Comparison of ENCODE assay signal across 1 cellular context in the genomic region with DNA sequence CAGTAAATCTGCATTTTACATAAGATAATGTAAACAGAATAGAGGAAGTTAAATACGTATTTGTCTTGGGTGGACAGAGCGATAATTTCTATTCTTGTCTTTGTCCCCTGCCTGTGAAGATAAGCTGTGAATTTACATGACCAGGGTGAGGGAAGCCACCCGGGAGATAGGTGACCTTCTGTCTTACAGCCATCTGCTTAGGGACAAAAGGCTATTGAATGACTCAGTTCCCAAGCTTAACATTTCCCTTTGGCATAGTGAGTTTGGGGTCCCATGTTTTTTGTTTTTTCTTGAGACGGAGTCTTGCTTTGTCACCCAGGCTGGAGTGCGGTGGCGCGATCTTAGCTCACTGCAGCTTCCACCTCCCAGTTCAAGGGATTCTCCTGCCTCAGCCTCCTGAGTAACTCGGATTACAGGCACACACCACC.
TF ChIP-seq lines count a peak whose summit lies in the region.

No MANE protein-coding gene starts in this region.

TF ChIP-seq in K562, 482 proteins besides CTCF, POLR2A, EP300 and RAD21 (continued from another document and continues in another):
- TF ChIP-seq, protein P1, sequence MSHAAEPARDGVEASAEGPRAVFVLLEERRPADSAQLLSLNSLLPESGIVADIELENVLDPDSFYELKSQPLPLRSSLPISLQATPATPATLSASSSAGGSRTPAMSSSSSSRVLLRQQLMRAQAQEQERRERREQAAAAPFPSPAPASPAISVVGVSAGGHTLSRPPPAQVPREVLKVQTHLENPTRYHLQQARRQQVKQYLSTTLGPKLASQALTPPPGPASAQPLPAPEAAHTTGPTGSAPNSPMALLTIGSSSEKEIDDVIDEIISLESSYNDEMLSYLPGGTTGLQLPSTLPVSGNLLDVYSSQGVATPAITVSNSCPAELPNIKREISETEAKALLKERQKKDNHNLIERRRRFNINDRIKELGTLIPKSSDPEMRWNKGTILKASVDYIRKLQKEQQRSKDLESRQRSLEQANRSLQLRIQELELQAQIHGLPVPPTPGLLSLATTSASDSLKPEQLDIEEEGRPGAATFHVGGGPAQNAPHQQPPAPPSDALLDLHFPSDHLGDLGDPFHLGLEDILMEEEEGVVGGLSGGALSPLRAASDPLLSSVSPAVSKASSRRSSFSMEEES (CRISPR knock-in tag; IDR thresholded peaks at IDR 0.05) = no peak
- TF ChIP-seq ZNF217 (CRISPR knock-in tag; IDR thresholded peaks at IDR 0.05) = no peak
- no peak for TF ChIP-seq GATAD2B (IDR thresholded peaks at IDR 0.05; ENCODE audit: borderline replicate concordance)
- TF ChIP-seq PPARD (CRISPR knock-in tag; IDR thresholded peaks at IDR 0.05) = no peak
- no peak for TF ChIP-seq STAT5B (CRISPR knock-in tag; IDR thresholded peaks at IDR 0.05)
- no peak for TF ChIP-seq SMAD2 (IDR thresholded peaks at IDR 0.05; ENCODE audit: low read depth, low read length)
- TF ChIP-seq POLR2B (IDR thresholded peaks at IDR 0.05; ENCODE audit: low read depth, partially characterized antibody) = no peak
- peak; percentile 69 for TF ChIP-seq NFE2 (IDR thresholded peaks at IDR 0.05; ENCODE audit: low read depth)
- TF ChIP-seq ZNF232 (CRISPR knock-in tag; IDR thresholded peaks at IDR 0.05) = peak; percentile 100
- TF ChIP-seq, protein P2, sequence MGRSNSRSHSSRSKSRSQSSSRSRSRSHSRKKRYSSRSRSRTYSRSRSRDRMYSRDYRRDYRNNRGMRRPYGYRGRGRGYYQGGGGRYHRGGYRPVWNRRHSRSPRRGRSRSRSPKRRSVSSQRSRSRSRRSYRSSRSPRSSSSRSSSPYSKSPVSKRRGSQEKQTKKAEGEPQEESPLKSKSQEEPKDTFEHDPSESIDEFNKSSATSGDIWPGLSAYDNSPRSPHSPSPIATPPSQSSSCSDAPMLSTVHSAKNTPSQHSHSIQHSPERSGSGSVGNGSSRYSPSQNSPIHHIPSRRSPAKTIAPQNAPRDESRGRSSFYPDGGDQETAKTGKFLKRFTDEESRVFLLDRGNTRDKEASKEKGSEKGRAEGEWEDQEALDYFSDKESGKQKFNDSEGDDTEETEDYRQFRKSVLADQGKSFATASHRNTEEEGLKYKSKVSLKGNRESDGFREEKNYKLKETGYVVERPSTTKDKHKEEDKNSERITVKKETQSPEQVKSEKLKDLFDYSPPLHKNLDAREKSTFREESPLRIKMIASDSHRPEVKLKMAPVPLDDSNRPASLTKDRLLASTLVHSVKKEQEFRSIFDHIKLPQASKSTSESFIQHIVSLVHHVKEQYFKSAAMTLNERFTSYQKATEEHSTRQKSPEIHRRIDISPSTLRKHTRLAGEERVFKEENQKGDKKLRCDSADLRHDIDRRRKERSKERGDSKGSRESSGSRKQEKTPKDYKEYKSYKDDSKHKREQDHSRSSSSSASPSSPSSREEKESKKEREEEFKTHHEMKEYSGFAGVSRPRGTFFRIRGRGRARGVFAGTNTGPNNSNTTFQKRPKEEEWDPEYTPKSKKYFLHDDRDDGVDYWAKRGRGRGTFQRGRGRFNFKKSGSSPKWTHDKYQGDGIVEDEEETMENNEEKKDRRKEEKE (IDR thresholded peaks at IDR 0.05; ENCODE audit: borderline replicate concordance in 1 of 2, control insufficient read depth in 1 of 2, low read depth in 2 of 2, low read length in 1 of 2) = 0 out of 4 replicates have a peak, but pooled peaks of 1 of the 2 experiments have one; percentile 54
- TF ChIP-seq NUFIP1 (IDR thresholded peaks at IDR 0.05; ENCODE audit: partially characterized antibody) = no peak
- TF ChIP-seq CCAR2 (IDR thresholded peaks at IDR 0.05; ENCODE audit: low read depth, low read length) = no peak
- TF ChIP-seq, protein P3, sequence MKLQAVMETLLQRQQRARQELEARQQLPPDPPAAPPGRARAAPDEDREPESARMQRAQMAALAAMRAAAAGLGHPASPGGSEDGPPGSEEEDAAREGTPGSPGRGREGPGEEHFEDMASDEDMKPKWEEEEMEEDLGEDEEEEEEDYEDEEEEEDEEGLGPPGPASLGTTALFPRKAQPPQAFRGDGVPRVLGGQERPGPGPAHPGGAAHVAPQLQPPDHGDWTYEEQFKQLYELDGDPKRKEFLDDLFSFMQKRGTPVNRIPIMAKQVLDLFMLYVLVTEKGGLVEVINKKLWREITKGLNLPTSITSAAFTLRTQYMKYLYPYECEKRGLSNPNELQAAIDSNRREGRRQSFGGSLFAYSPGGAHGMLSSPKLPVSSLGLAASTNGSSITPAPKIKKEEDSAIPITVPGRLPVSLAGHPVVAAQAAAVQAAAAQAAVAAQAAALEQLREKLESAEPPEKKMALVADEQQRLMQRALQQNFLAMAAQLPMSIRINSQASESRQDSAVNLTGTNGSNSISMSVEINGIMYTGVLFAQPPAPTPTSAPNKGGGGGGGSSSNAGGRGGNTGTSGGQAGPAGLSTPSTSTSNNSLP (IDR thresholded peaks at IDR 0.05; ENCODE audit: borderline replicate concordance, low read depth, low read length) = peak; percentile 55; the same call in 1 of the 2 replicates
- TF ChIP-seq, protein P4, sequence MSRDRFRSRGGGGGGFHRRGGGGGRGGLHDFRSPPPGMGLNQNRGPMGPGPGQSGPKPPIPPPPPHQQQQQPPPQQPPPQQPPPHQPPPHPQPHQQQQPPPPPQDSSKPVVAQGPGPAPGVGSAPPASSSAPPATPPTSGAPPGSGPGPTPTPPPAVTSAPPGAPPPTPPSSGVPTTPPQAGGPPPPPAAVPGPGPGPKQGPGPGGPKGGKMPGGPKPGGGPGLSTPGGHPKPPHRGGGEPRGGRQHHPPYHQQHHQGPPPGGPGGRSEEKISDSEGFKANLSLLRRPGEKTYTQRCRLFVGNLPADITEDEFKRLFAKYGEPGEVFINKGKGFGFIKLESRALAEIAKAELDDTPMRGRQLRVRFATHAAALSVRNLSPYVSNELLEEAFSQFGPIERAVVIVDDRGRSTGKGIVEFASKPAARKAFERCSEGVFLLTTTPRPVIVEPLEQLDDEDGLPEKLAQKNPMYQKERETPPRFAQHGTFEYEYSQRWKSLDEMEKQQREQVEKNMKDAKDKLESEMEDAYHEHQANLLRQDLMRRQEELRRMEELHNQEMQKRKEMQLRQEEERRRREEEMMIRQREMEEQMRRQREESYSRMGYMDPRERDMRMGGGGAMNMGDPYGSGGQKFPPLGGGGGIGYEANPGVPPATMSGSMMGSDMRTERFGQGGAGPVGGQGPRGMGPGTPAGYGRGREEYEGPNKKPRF (IDR thresholded peaks at IDR 0.05; ENCODE audit: low read depth, low read length) = no peak
- TF ChIP-seq, protein P5, sequence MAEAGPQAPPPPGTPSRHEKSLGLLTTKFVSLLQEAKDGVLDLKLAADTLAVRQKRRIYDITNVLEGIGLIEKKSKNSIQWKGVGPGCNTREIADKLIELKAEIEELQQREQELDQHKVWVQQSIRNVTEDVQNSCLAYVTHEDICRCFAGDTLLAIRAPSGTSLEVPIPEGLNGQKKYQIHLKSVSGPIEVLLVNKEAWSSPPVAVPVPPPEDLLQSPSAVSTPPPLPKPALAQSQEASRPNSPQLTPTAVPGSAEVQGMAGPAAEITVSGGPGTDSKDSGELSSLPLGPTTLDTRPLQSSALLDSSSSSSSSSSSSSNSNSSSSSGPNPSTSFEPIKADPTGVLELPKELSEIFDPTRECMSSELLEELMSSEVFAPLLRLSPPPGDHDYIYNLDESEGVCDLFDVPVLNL (CRISPR knock-in tag; IDR thresholded peaks at IDR 0.05; ENCODE audit: low read depth) = no peak
- no peak for TF ChIP-seq ZKSCAN3 (CRISPR knock-in tag; IDR thresholded peaks at IDR 0.05)
- TF ChIP-seq, protein P6, sequence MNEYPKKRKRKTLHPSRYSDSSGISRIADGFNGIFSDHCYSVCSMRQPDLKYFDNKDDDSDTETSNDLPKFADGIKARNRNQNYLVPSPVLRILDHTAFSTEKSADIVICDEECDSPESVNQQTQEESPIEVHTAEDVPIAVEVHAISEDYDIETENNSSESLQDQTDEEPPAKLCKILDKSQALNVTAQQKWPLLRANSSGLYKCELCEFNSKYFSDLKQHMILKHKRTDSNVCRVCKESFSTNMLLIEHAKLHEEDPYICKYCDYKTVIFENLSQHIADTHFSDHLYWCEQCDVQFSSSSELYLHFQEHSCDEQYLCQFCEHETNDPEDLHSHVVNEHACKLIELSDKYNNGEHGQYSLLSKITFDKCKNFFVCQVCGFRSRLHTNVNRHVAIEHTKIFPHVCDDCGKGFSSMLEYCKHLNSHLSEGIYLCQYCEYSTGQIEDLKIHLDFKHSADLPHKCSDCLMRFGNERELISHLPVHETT (CRISPR knock-in tag; conservative IDR thresholded peaks at IDR 0.05 in 1 of 2, IDR thresholded peaks at IDR 0.05 in 1 of 2) = peak in 1 of 2 experiments; percentile 81; a peak in 2 of 4 replicates
- peak; percentile 83 for TF ChIP-seq ESRRA (IDR thresholded peaks at IDR 0.05; ENCODE audit: borderline replicate concordance, low read depth)
- TF ChIP-seq CBX2 (IDR thresholded peaks at IDR 0.05; ENCODE audit: insufficient read depth, low read length, poor library complexity, severe bottlenecking) = no peak
- no peak for TF ChIP-seq NCOA2 (IDR thresholded peaks at IDR 0.05; ENCODE audit: partially characterized antibody in 2 of 2)
- TF ChIP-seq MTF1 (CRISPR knock-in tag; IDR thresholded peaks at IDR 0.05; ENCODE audit: borderline replicate concordance) = no peak
- peak; percentile 96 for TF ChIP-seq GATA2 (CRISPR knock-in tag; IDR thresholded peaks at IDR 0.05)
- TF ChIP-seq, protein P7, sequence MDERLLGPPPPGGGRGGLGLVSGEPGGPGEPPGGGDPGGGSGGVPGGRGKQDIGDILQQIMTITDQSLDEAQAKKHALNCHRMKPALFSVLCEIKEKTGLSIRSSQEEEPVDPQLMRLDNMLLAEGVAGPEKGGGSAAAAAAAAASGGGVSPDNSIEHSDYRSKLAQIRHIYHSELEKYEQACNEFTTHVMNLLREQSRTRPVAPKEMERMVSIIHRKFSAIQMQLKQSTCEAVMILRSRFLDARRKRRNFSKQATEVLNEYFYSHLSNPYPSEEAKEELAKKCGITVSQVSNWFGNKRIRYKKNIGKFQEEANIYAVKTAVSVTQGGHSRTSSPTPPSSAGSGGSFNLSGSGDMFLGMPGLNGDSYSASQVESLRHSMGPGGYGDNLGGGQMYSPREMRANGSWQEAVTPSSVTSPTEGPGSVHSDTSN (CRISPR knock-in tag; IDR thresholded peaks at IDR 0.05; ENCODE audit: low read depth) = no peak
- TF ChIP-seq, protein P7 (tag; conservative IDR thresholded peaks at IDR 0.05; ENCODE audit: low read depth) = peak; percentile 80
- no peak for TF ChIP-seq NFYB (IDR thresholded peaks at IDR 0.05; ENCODE audit: extremely low read depth, insufficient read length)
- peak; percentile 72 for TF ChIP-seq MBD2 (IDR thresholded peaks at IDR 0.05; ENCODE audit: borderline replicate concordance, low read depth)
- peak; percentile 48; the same call in 1 of the 2 replicates for TF ChIP-seq SMARCA5 (IDR thresholded peaks at IDR 0.05)
- TF ChIP-seq SREBF2 (CRISPR knock-in tag; IDR thresholded peaks at IDR 0.05) = no peak
- TF ChIP-seq ZNF3 (CRISPR knock-in tag; IDR thresholded peaks at IDR 0.05) = no peak
- TF ChIP-seq CEBPB (tag; IDR thresholded peaks at IDR 0.05) = no peak
- TF ChIP-seq, protein P8, sequence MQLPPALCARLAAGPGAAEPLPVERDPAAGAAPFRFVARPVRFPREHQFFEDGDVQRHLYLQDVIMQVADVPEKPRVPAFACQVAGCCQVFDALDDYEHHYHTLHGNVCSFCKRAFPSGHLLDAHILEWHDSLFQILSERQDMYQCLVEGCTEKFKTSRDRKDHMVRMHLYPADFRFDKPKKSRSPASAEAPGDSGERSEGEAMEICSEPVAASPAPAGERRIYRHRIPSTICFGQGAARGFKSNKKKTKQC (CRISPR knock-in tag; IDR thresholded peaks at IDR 0.05) = no peak
- TF ChIP-seq ZNF324 (CRISPR knock-in tag; IDR thresholded peaks at IDR 0.05) = no peak
- TF ChIP-seq ARID2 (IDR thresholded peaks at IDR 0.05) = no peak
- no peak for TF ChIP-seq HIVEP1 (CRISPR knock-in tag; IDR thresholded peaks at IDR 0.05)
- no peak for TF ChIP-seq MXI1 (IDR thresholded peaks at IDR 0.05; ENCODE audit: low read depth, low read length)
- TF ChIP-seq GTF2A2 (tag; IDR thresholded peaks at IDR 0.05) = no peak
- TF ChIP-seq ZNF695 (CRISPR knock-in tag; IDR thresholded peaks at IDR 0.05) = no peak
- TF ChIP-seq, protein P9, sequence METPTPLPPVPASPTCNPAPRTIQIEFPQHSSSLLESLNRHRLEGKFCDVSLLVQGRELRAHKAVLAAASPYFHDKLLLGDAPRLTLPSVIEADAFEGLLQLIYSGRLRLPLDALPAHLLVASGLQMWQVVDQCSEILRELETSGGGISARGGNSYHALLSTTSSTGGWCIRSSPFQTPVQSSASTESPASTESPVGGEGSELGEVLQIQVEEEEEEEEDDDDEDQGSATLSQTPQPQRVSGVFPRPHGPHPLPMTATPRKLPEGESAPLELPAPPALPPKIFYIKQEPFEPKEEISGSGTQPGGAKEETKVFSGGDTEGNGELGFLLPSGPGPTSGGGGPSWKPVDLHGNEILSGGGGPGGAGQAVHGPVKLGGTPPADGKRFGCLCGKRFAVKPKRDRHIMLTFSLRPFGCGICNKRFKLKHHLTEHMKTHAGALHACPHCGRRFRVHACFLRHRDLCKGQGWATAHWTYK (CRISPR knock-in tag; IDR thresholded peaks at IDR 0.05) = 0 out of 2 replicates have a peak, but pooled peaks have one; percentile 24
- TF ChIP-seq, protein P10, sequence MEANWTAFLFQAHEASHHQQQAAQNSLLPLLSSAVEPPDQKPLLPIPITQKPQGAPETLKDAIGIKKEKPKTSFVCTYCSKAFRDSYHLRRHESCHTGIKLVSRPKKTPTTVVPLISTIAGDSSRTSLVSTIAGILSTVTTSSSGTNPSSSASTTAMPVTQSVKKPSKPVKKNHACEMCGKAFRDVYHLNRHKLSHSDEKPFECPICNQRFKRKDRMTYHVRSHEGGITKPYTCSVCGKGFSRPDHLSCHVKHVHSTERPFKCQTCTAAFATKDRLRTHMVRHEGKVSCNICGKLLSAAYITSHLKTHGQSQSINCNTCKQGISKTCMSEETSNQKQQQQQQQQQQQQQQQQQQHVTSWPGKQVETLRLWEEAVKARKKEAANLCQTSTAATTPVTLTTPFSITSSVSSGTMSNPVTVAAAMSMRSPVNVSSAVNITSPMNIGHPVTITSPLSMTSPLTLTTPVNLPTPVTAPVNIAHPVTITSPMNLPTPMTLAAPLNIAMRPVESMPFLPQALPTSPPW (CRISPR knock-in tag; IDR thresholded peaks at IDR 0.05) = peak; percentile 64
- no peak for TF ChIP-seq U2AF1 (optimal IDR thresholded peaks at IDR 0.05; ENCODE audit: low read depth, low read length)
- no peak for TF ChIP-seq PTBP1 (IDR thresholded peaks at IDR 0.05; ENCODE audit: low read depth, low read length)
- TF ChIP-seq ZNF830 (CRISPR knock-in tag; IDR thresholded peaks at IDR 0.05) = no peak
- TF ChIP-seq TAF1 (IDR thresholded peaks at IDR 0.05; ENCODE audit: control insufficient read depth, extremely low read depth, insufficient read depth, low read length, severe bottlenecking) = peak; percentile 38
- no peak for TF ChIP-seq RBM15 (IDR thresholded peaks at IDR 0.05; ENCODE audit: insufficient read depth, low read length)
- TF ChIP-seq FOS (IDR thresholded peaks at IDR 0.05; ENCODE audit: extremely low read depth, insufficient read length) = no peak
- TF ChIP-seq MCM5 (IDR thresholded peaks at IDR 0.05; ENCODE audit: low read depth) = no peak
- TF ChIP-seq HDAC3 (IDR thresholded peaks at IDR 0.05; ENCODE audit: borderline replicate concordance, partially characterized antibody) = no peak
